ENCODE assay signal across 24 cellular contexts in the genomic region with DNA sequence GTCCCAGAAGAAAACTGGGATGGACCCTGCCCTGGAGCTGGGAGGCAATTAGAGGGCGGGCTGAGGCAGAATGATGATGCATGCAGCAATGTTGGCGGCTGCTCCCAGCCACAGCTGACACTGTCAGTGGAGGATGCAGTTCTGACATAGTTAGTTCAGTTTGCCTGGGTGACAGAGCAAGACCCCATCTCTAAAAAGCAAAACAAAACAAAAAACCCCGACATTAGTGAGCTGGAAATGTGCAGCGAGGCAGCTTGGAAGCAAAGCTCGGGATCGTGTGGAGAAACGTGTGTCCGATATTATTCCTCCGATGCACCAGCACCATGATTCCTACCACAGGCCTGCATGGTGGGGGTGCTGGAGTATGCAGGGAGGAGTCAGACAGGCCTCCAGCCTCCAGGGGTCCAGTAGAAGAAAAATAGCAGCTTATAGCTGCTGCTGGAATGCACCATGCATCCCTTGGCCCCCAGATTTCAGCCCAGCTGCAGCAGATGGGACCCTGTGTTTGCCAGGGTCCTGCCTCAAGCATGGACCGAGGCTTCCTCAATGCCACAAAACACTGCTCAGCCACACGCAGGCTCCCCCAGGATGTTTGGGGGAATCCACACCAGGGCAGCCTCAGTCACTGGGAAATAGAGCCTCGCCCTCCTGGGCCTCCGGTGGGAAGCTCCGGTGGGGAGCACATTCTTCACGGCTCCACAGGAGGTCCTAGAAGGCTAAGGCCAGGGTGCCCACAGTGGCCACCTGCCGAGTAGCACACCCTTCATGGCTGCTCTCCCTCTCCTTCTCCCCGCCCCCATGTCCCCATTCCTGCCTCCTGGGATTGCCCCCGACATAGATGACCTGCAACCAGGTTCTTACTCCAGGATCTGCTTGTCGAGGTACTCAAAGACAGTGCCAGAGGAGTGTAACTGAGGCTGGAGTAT.
"Had no signal": no experiment of that assay in that cellular context is flagged by ENCODE, and none has a peak within 500 bp of the region (broad histone marks: within the 10 kb centered on the region; RNA-seq: fewer than 3 reads in every experiment).

No MANE protein-coding gene starts in this region.

- H3K27ac Mint-ChIP-seq: activated CD4-positive, alpha-beta memory T cell treated with anti-CD3 and anti-CD28 coated beads, Interleukin-2, amount 10 ng/mL, durations not matched to agents 7 days and 5 days; activated naive CD4-positive, alpha-beta T cell treated with anti-CD3 and anti-CD28 coated beads, Interleukin-2, amount 50 U/mL, for 24 hours; activated T-cell treated with anti-CD3 and anti-CD28 coated beads, Interleukin-2, amount 50 U/mL, for 72 hours; dendritic cell treated with granulocyte-macrophage colony-stimulating factor and Interleukin-4, amounts not matched to agents 40 ng/mL and 50 ng/mL, for 4 days had no signal

- H3K36me3 ChIP-seq: ascending aorta, breast epithelium, left lung, prostate gland, tibial artery, uterus had no signal

- H3K4me1 Mint-ChIP-seq: activated CD4-positive, alpha-beta memory T cell treated with anti-CD3 and anti-CD28 coated beads, Interleukin-2, amount 10 ng/mL, durations not matched to agents 7 days and 5 days had no signal

- H3K27ac ChIP-seq: ascending aorta, breast epithelium, left lung, prostate gland, skin epidermis, tibial artery, uterus had no signal

- H3K9me3 ChIP-seq: ascending aorta, prostate gland, tibial artery, uterus had no signal

- H3K4me1 ChIP-seq: ascending aorta, breast epithelium, left lung, prostate gland, tibial artery, uterus had no signal

- DNase-seq: activated CD4-positive, alpha-beta memory T cell treated with anti-CD3 and anti-CD28 coated beads, Interleukin-2, amount 10 ng/mL, durations not matched to agents 7 days and 5 days; activated CD4-positive, alpha-beta T cell treated with anti-CD3 and anti-CD28 coated beads for 48 hours; activated CD4-positive, CD25-positive, alpha-beta regulatory T cell; activated CD8-positive, alpha-beta memory T cell treated with anti-CD3 and anti-CD28 coated beads, Interleukin-2, amount 50 U/mL, for 48 hours; activated effector memory CD4-positive, alpha-beta T cell treated with anti-CD3 and anti-CD28 coated beads, Interleukin-2, amount 50 U/mL, for 16 hours; activated T-cell treated with anti-CD3 and anti-CD28 coated beads, Interleukin-2, amount 50 U/mL, for 72 hours; cerebellar nuclear complex; foreskin melanocyte; kidney; left lung; mammary epithelial cell; midbrain; right cardiac atrium; stimulated activated naive CD8-positive, alpha-beta T cell treated with anti-CD3 and anti-CD28 coated beads, Interleukin-15, Interleukin-2, amounts not matched to agents 100 U/mL and 50 U/mL, for 24 hours; substantia nigra; T1000; tibial artery; uterus had no signal

- H3K27me3 ChIP-seq: ascending aorta, tibial artery, uterus had no signal

- H3K9me3 Mint-ChIP-seq: activated CD4-positive, alpha-beta memory T cell treated with anti-CD3 and anti-CD28 coated beads, Interleukin-2, amount 10 ng/mL, durations not matched to agents 7 days and 5 days; dendritic cell treated with granulocyte-macrophage colony-stimulating factor and Interleukin-4, amounts not matched to agents 40 ng/mL and 50 ng/mL, for 4 days had no signal

- H3K27me3 Mint-ChIP-seq: activated CD4-positive, alpha-beta memory T cell treated with anti-CD3 and anti-CD28 coated beads, Interleukin-2, amount 10 ng/mL, durations not matched to agents 7 days and 5 days; dendritic cell treated with granulocyte-macrophage colony-stimulating factor and Interleukin-4, amounts not matched to agents 40 ng/mL and 50 ng/mL, for 4 days had no signal

- H3K4me3 ChIP-seq: ascending aorta, breast epithelium, left lung, prostate gland, skin epidermis, tibial artery, uterus had no signal

- H3K36me3 Mint-ChIP-seq: activated naive CD4-positive, alpha-beta T cell treated with anti-CD3 and anti-CD28 coated beads, Interleukin-2, amount 50 U/mL, for 24 hours had no signal

- H3K4me3 Mint-ChIP-seq: activated CD4-positive, alpha-beta memory T cell treated with anti-CD3 and anti-CD28 coated beads, Interleukin-2, amount 10 ng/mL, durations not matched to agents 7 days and 5 days; activated naive CD4-positive, alpha-beta T cell treated with anti-CD3 and anti-CD28 coated beads, Interleukin-2, amount 50 U/mL, for 24 hours; activated T-cell treated with anti-CD3 and anti-CD28 coated beads, Interleukin-2, amount 50 U/mL, for 72 hours; dendritic cell treated with granulocyte-macrophage colony-stimulating factor and Interleukin-4, amounts not matched to agents 40 ng/mL and 50 ng/mL, for 4 days had no signal
